ENCODE assay signal across 4 cellular contexts in genomic region chr16:31523768-31524167, GRCh38. TPM values are rescaled to one million over a fixed set of nuclear protein-coding genes. Genes with fewer than 3 reads are reported as not detected.
"Had no signal": no experiment of that assay in that cellular context is flagged by ENCODE, and none has a peak within 500 bp of the region (broad histone marks: within the 10 kb centered on the region; RNA-seq: fewer than 3 reads in every experiment).

No MANE protein-coding gene starts in this region.

RNA-seq across cellular contexts. Expression of gene AHSP, which starts 3.9 kb away (rescaled TPM):
- total RNA-seq: LHCN-M2, M059J, MCF 10A, NCI-H460 had no signal

RNA-seq across cellular contexts. Expression of gene SLC5A2, which starts 40.8 kb away (rescaled TPM):
- total RNA-seq: LHCN-M2, MCF 10A, NCI-H460 had no signal
